In genomic region chr1:43539726-43540434, GRCh38 we compare ENCODE assay signal across 19 cellular contexts. TPM values are rescaled to one million over a fixed set of nuclear protein-coding genes. Genes with fewer than 3 reads are reported as not detected.
DNase-seq lines count a peak whose midpoint lies in the region; ATAC-seq and TF ChIP-seq lines count a peak whose summit lies in the region.
"Had no signal": no experiment of that assay in that cellular context is flagged by ENCODE, and none has a peak within 500 bp of the region (broad histone marks: within the 10 kb centered on the region; RNA-seq: fewer than 3 reads in every experiment).

No MANE protein-coding gene starts in this region.

- no peak for ATAC-seq in Right ventricle myocardium inferior
- no peak for ATAC-seq in left ventricle myocardium superior
- no peak for ATAC-seq in mucosa of descending colon
- ATAC-seq: A549; activated CD4-positive, CD25-positive, alpha-beta regulatory T cell treated with anti-CD3 and anti-CD28 coated beads, Interleukin-2, amount 50 U/mL, for 24 hours had no signal

- H3K4me3 ChIP-seq in mucosa of descending colon, result no peak overlapping the region
- no peak overlapping the region for H3K4me3 ChIP-seq in spleen
- H3K4me3 ChIP-seq in GM23248, result no peak overlapping the region
- H3K4me3 ChIP-seq: A549, SJCRH30 had no signal

- peak; percentile 3 for DNase-seq in Right ventricle myocardium inferior (ENCODE audit: missing footprints)
- no peak for DNase-seq in left ventricle myocardium superior
- DNase-seq in mucosa of descending colon, result peak in 2 of 3 donors; percentile 14 to 19
- peak; percentile 47 for DNase-seq in spleen
- no peak for DNase-seq in activated CD4-positive, alpha-beta T cell treated with anti-CD3 and anti-CD28 coated beads for 1 hour
- no peak for DNase-seq in GM23248
- no peak for DNase-seq in activated T-helper 2 cell treated with anti-CD3 and anti-CD28 coated beads, Interferon-gamma antibody, Interleukin-2, Interleukin-4, amounts not matched to agents 10 μg/mL and 5 μg/mL and 100 μg/mL, durations not matched to agents 14 hours and 24 hours and 36 hours (ENCODE audit: low spot score)
- DNase-seq in NCI-H2171 treated with DMSO at 0.1 percent for 48 hours (lab: John Stamatoyannopoulos, UW), result no peak
- DNase-seq: activated effector memory CD4-positive, alpha-beta T cell treated with Interleukin-2 at 50 U/mL for 16 hours; cortex of kidney; GOT3; MM.1S; NCI-H187 treated with DMSO at 0.1 percent for 48 hours; NCI-H524 treated with DMSO at 0.1 percent for 48 hours; SJCRH30 had no signal

- TF ChIP-seq POLR2A in spleen (IDR thresholded peaks at IDR 0.05), result no peak

- H3K36me3 Mint-ChIP-seq in activated T-helper 2 cell treated with anti-CD3 and anti-CD28 coated beads, Interferon-gamma antibody, Interleukin-2, Interleukin-4, amounts not matched to agents 10 μg/mL and 5 μg/mL and 100 μg/mL, durations not matched to agents 14 hours and 24 hours and 36 hours (ENCODE audit: low read depth), result no peaks in the 10 kb centered on the region
- H3K36me3 Mint-ChIP-seq: CD14-positive monocyte had no signal

- H3K4me3 Mint-ChIP-seq in activated T-helper 2 cell treated with anti-CD3 and anti-CD28 coated beads, Interferon-gamma antibody, Interleukin-2, Interleukin-4, amounts not matched to agents 10 μg/mL and 5 μg/mL and 100 μg/mL, durations not matched to agents 14 hours and 24 hours and 36 hours (ENCODE audit: low read depth), result no peak overlapping the region
- H3K4me3 Mint-ChIP-seq: CD14-positive monocyte had no signal

- H3F3A ChIP-seq in GM23248 (ENCODE audit: insufficient read depth), result no peaks in the 10 kb centered on the region

- H3K4me2 ChIP-seq in GM23248 (ENCODE audit: unreplicated experiment), result no peak overlapping the region
- H3K4me2 ChIP-seq: A549 had no signal

- H3K9me3 Mint-ChIP-seq in activated T-helper 2 cell treated with anti-CD3 and anti-CD28 coated beads, Interferon-gamma antibody, Interleukin-2, Interleukin-4, amounts not matched to agents 10 μg/mL and 5 μg/mL and 100 μg/mL, durations not matched to agents 14 hours and 24 hours and 36 hours, result no peaks in the 10 kb centered on the region
- H3K9me3 Mint-ChIP-seq: CD14-positive monocyte had no signal

- no peak for TF ChIP-seq CTCF in mucosa of descending colon (IDR thresholded peaks at IDR 0.05)
- TF ChIP-seq CTCF in spleen (IDR thresholded peaks at IDR 0.05 in 8 of 11, conservative IDR thresholded peaks at IDR 0.05 in 3 of 11), result no peak

- no peaks in the 10 kb centered on the region for H3K4me1 Mint-ChIP-seq in activated T-helper 2 cell treated with anti-CD3 and anti-CD28 coated beads, Interferon-gamma antibody, Interleukin-2, Interleukin-4, amounts not matched to agents 10 μg/mL and 5 μg/mL and 100 μg/mL, durations not matched to agents 14 hours and 24 hours and 36 hours (ENCODE audit: low read depth)
- H3K4me1 Mint-ChIP-seq: CD14-positive monocyte had no signal

- no peaks in the 10 kb centered on the region for H4K20me1 ChIP-seq in GM23248 (ENCODE audit: insufficient read depth)

- peaks cover 3% of the 10 kb centered on the region for H3K27me3 Mint-ChIP-seq in activated T-helper 2 cell treated with anti-CD3 and anti-CD28 coated beads, Interferon-gamma antibody, Interleukin-2, Interleukin-4, amounts not matched to agents 10 μg/mL and 5 μg/mL and 100 μg/mL, durations not matched to agents 14 hours and 24 hours and 36 hours (ENCODE audit: low read depth)

- H3K27ac ChIP-seq in spleen (peak overlapping the region in 7 of 8 donors; percentile 48 to 79 (median 74)), GM23248 (no peak overlapping the region)
- H3K27ac ChIP-seq: A549, epithelial cell of prostate, SJCRH30 had no signal

- H3K9me3 ChIP-seq in mucosa of descending colon, result no peaks in the 10 kb centered on the region
- no peaks in the 10 kb centered on the region for H3K9me3 ChIP-seq in spleen
- no peaks in the 10 kb centered on the region for H3K9me3 ChIP-seq in GM23248 (ENCODE audit: low read depth)
- H3K9me3 ChIP-seq: A549, SJCRH30 had no signal

- H3K36me3 ChIP-seq in mucosa of descending colon (ENCODE audit: low read depth) (no peaks in the 10 kb centered on the region), spleen (no peaks in the 10 kb centered on the region), GM23248 (ENCODE audit: low read depth) (no peaks in the 10 kb centered on the region)

- H2AFZ ChIP-seq in GM23248, result no peak overlapping the region

- intact Hi-C loops in Right ventricle myocardium inferior (cut with DNase I) (no loop called here), left ventricle myocardium superior (cut with micrococcal nuclease) (no loop called here), mucosa of descending colon (cut with DNase I, micrococcal nuclease) (no loop called here), spleen (cut with DNase I; ENCODE audit: low total_unique reads) (loop anchor here (10.0 kb wide), 1 partner anchor 505 kb away; no protein-coding TSS in a partner anchor)
- intact Hi-C loops in activated T-helper 2 cell treated with anti-CD3 and anti-CD28 coated beads, Interferon-gamma antibody, Interleukin-2, Interleukin-4, amounts not matched to agents 10 μg/mL and 5 μg/mL and 100 μg/mL, durations not matched to agents 14 hours and 24 hours and 36 hours (cut with micrococcal nuclease), result no loop called here

- in situ Hi-C loops in GM23248 (cut with MboI), result loop anchor here (10.0 to 25.0 kb wide), 2 partner anchors 105 to 397 kb away; partner anchors contain the start of genes ARTN and IPO13

- H3K27ac Mint-ChIP-seq in activated T-helper 2 cell treated with anti-CD3 and anti-CD28 coated beads, Interferon-gamma antibody, Interleukin-2, Interleukin-4, amounts not matched to agents 10 μg/mL and 5 μg/mL and 100 μg/mL, durations not matched to agents 14 hours and 24 hours and 36 hours, result no peak overlapping the region
- H3K27ac Mint-ChIP-seq: CD14-positive monocyte had no signal

- H3K9me2 ChIP-seq in GM23248 (ENCODE audit: insufficient read depth), result no peaks in the 10 kb centered on the region

- H3K79me2 ChIP-seq in GM23248 (ENCODE audit: insufficient read depth), result no peaks in the 10 kb centered on the region

- WGBS in spleen, 5 donors, result 83 to 92% (median 90%) methylated on average over 7 of the region's 7 CpGs
- 96% methylated on average over 7 of the region's 7 CpGs for WGBS in GM23248 (ENCODE audit: low coverage in 1 of 2, low lambda C conversion rate in 2 of 2, missing lambda C conversion rate in 2 of 2), 2 experiments

- H3K27me3 ChIP-seq in spleen (replicated peaks in 1 of 7) (no peaks in the 10 kb centered on the region), GM23248 (replicated peaks; ENCODE audit: insufficient read depth) (no peaks in the 10 kb centered on the region)
- H3K27me3 ChIP-seq: SJCRH30 had no signal

- peaks cover 58% of the 10 kb centered on the region for H3K4me1 ChIP-seq in mucosa of descending colon (ENCODE audit: low read depth)
- H3K4me1 ChIP-seq in spleen, result peaks cover 6 to 38% (median 20%) of the 10 kb centered on the region in 6 donors
- H3K4me1 ChIP-seq in GM23248 (ENCODE audit: insufficient read depth), result no peaks in the 10 kb centered on the region
- H3K4me1 ChIP-seq: SJCRH30 had no signal

- H3K9ac ChIP-seq in GM23248, result no peak overlapping the region

RNA-seq across cellular contexts. Expression of gene PTPRF, which starts 9.2 kb away (rescaled TPM):
- 7.7 TPM for total RNA-seq in Right ventricle myocardium inferior
- total RNA-seq in left ventricle myocardium superior, result 7.0 TPM
- 100 to 1,000 TPM; 355 to 752 (median 384) TPM for total RNA-seq in mucosa of descending colon
- 10 to 100 TPM in 6 of 7 donors, 1 to 10 TPM in 1; 8.3 to 25.0 (median 14.8) TPM for total RNA-seq in spleen
- 1 to 10 TPM; 2.7 to 3.9 (median 3.5) TPM for polyA plus RNA-seq in spleen
- total RNA-seq in GM23248 (2014; rRNA removed; shearing (Covaris generic)), result 15.0 and 16.3 TPM in 2 replicates
- 14.0 and 14.7 TPM in 2 replicates for polyA plus RNA-seq in GM23248 (2016; fragmentation: Nextera tagmentation; extraction: Ambion mirVana)
- total RNA-seq in activated T-helper 2 cell treated with anti-CD3 and anti-CD28 coated beads, Interferon-gamma antibody, Interleukin-2, Interleukin-4, amounts not matched to agents 10 μg/mL and 5 μg/mL and 100 μg/mL, durations not matched to agents 14 hours and 24 hours and 36 hours, result 3.0 and 3.2 TPM in 2 replicates
- polyA plus RNA-seq: CD14-positive monocyte had no signal

Comparison
In these comparisons a context has a peak if more than half of its experiments do, and no peak if none do; other contexts are left out.
1. DNase-seq: peak in Right ventricle myocardium inferior (single experiment), mucosa of descending colon (2 of 3) and spleen (single experiment); none in left ventricle myocardium superior (single experiment), activated CD4-positive, alpha-beta T cell treated with anti-CD3 and anti-CD28 coated beads for 1 hour (single experiment), GM23248 (single experiment), activated T-helper 2 cell treated with anti-CD3 and anti-CD28 coated beads, Interferon-gamma antibody, Interleukin-2, Interleukin-4, amounts not matched to agents 10 μg/mL and 5 μg/mL and 100 μg/mL, durations not matched to agents 14 hours and 24 hours and 36 hours (single experiment) and NCI-H2171 treated with DMSO at 0.1 percent for 48 hours (single experiment).
2. RNA of gene PTPRF, which starts 9.2 kb away (total RNA-seq): 355 to 752 TPM in mucosa of descending colon; 15.0 to 16.3 TPM in GM23248, 8.3 to 25.0 TPM in spleen, 7.7 TPM in Right ventricle myocardium inferior (single experiment), 7.0 TPM in left ventricle myocardium superior (single experiment) and 3.0 to 3.2 TPM in activated T-helper 2 cell treated with anti-CD3 and anti-CD28 coated beads, Interferon-gamma antibody, Interleukin-2, Interleukin-4, amounts not matched to agents 10 μg/mL and 5 μg/mL and 100 μg/mL, durations not matched to agents 14 hours and 24 hours and 36 hours; every median in the first group is over 10 times any median in the second.